Comparison of ENCODE assay signal across 18 cellular contexts in the genomic region with DNA sequence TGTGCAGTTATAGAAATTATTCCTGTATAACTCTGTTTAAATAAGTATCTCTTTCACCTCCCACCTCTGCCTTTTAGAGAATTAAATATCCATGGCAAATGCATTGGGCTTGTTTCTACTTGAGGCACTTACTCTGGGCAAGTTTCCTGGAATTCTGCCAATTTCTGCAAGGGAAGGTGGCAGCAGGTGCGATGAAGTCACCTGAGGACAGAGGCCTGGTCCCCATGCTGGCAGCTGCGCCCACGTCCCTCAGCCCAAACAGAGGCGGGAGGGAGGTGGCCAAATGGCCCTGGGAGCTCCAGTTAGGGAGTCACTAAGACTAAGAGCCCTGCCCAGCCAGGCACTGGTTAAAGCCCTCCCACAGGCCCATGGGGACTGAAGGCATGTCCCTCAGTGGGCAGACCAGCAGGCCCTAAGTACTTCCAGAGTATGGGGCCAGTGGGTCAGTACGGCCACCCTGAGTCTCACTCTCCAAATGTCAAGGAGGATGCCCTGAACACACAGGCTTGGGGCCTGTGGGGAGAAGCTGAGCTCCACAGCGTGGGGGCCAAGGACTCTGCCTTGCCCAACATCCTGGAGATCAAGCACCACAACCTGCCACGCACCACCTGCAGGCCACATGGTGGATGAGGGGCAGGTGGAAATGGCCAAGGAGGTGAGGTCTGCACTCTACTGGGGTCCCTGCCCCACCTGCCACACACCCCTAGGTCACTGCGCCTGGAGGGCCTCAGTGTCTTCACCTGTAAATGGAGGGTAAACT. TPM values are rescaled to one million over a fixed set of nuclear protein-coding genes. Genes with fewer than 3 reads are reported as not detected.
DNase-seq lines count a peak whose midpoint lies in the region; ATAC-seq and TF ChIP-seq lines count a peak whose summit lies in the region.
"Had no signal": no experiment of that assay in that cellular context is flagged by ENCODE, and none has a peak within 500 bp of the region (broad histone marks: within the 10 kb centered on the region; RNA-seq: fewer than 3 reads in every experiment).

No MANE protein-coding gene starts in this region.

- H3K36me3 ChIP-seq in breast epithelium (no peaks in the 10 kb centered on the region), colonic mucosa (no peaks in the 10 kb centered on the region), upper lobe of right lung (no peaks in the 10 kb centered on the region)
- H3K36me3 ChIP-seq in naive thymus-derived CD4-positive, alpha-beta T cell (ENCODE audit: control insufficient read depth in 2 of 3, insufficient read depth in 3 of 3, low read length in 3 of 3), result no peaks in the 10 kb centered on the region
- H3K36me3 ChIP-seq: gastrocnemius medialis had no signal

- H3K9me3 ChIP-seq in breast epithelium (no peaks in the 10 kb centered on the region), colonic mucosa (no peaks in the 10 kb centered on the region), upper lobe of right lung (no peaks in the 10 kb centered on the region)
- no peaks in the 10 kb centered on the region for H3K9me3 ChIP-seq in naive thymus-derived CD4-positive, alpha-beta T cell (ENCODE audit: control insufficient read depth in 2 of 3, low read length in 3 of 3)
- H3K9me3 ChIP-seq: gastrocnemius medialis had no signal

- CTCF ChIA-PET in MCF 10A (lab: Yijun Ruan, JAX), result interaction anchor here (0.6 to 3.7 kb wide), 4 partner anchors 11 to 31 kb away, joined by 3 to 26 read pairs (median 4); no protein-coding TSS in a partner anchor
- CTCF ChIA-PET in naive thymus-derived CD4-positive, alpha-beta T cell (lab: Charles Lee), result interaction anchor here (0.5 kb wide), 1 partner anchor 520 kb away, joined by 3 read pairs; no protein-coding TSS in a partner anchor

- H3K4me1 ChIP-seq in breast epithelium (no peaks in the 10 kb centered on the region), colonic mucosa (no peaks in the 10 kb centered on the region), upper lobe of right lung (no peaks in the 10 kb centered on the region)
- no peaks in the 10 kb centered on the region for H3K4me1 ChIP-seq in naive thymus-derived CD4-positive, alpha-beta T cell (ENCODE audit: control insufficient read depth in 2 of 2, insufficient read depth in 2 of 2, low read length in 2 of 2)
- H3K4me1 ChIP-seq: gastrocnemius medialis had no signal

- no peak overlapping the region for H3K27ac ChIP-seq in breast epithelium
- no peak overlapping the region for H3K27ac ChIP-seq in colonic mucosa
- no peak overlapping the region for H3K27ac ChIP-seq in upper lobe of right lung
- no peak overlapping the region for H3K27ac ChIP-seq in naive thymus-derived CD4-positive, alpha-beta T cell (ENCODE audit: low read depth, low read length)
- H3K27ac ChIP-seq: gastrocnemius medialis, PC-9 had no signal

- H3K27ac Mint-ChIP-seq in MCF 10A (ENCODE audit: low read depth, unreplicated experiment), result no peak overlapping the region
- no peak overlapping the region for H3K27ac Mint-ChIP-seq in stimulated activated naive B cell treated with anti-CD40 and anti-IgM and Interleukin-4, amounts not matched to agents 10 μg/mL and 1 μg/mL and 100 μg/mL, for 72 hours
- H3K27ac Mint-ChIP-seq in naive thymus-derived CD4-positive, alpha-beta T cell, result no peak overlapping the region
- H3K27ac Mint-ChIP-seq: activated CD4-positive, alpha-beta T cell treated with anti-CD3 and anti-CD28 coated beads for 36 hours; activated naive CD8-positive, alpha-beta T cell treated with anti-CD3 and anti-CD28 coated beads, Interleukin-2, amount 10 ng/mL, durations not matched to agents 7 days and 5 days; endodermal cell; T-cell had no signal

- intact Hi-C loops in MCF 10A (cut with micrococcal nuclease) (no loop called here), breast epithelium (cut with DNase I; ENCODE audit: low total_unique reads) (no loop called here), colonic mucosa (cut with DNase I) (no loop called here), upper lobe of right lung (cut with DNase I) (no loop called here)
- intact Hi-C loops in naive thymus-derived CD4-positive, alpha-beta T cell (cut with micrococcal nuclease), result no loop called here

- no peak for TF ChIP-seq POLR2A in breast epithelium (IDR thresholded peaks at IDR 0.05)

- no peaks in the 10 kb centered on the region for H3K27me3 ChIP-seq in breast epithelium
- H3K27me3 ChIP-seq in colonic mucosa, result no peaks in the 10 kb centered on the region
- H3K27me3 ChIP-seq in upper lobe of right lung, result no peaks in the 10 kb centered on the region
- no peaks in the 10 kb centered on the region for H3K27me3 ChIP-seq in naive thymus-derived CD4-positive, alpha-beta T cell (ENCODE audit: control insufficient read depth in 2 of 2, insufficient read depth in 2 of 2, low read length in 2 of 2)
- H3K27me3 ChIP-seq: gastrocnemius medialis had no signal

- peaks cover 5% of the 10 kb centered on the region for H3K36me3 Mint-ChIP-seq in MCF 10A (ENCODE audit: insufficient read depth, unreplicated experiment)
- no peaks in the 10 kb centered on the region for H3K36me3 Mint-ChIP-seq in stimulated activated naive B cell treated with anti-CD40 and anti-IgM and Interleukin-4, amounts not matched to agents 10 μg/mL and 1 μg/mL and 100 μg/mL, for 72 hours
- H3K36me3 Mint-ChIP-seq in naive thymus-derived CD4-positive, alpha-beta T cell, result peaks cover 0 to 4% (median 0%) of the 10 kb centered on the region in 5 donors
- H3K36me3 Mint-ChIP-seq: immature natural killer cell, T-cell had no signal

- H3K4me3 ChIP-seq in breast epithelium, result no peak overlapping the region
- H3K4me3 ChIP-seq in colonic mucosa, result no peak overlapping the region
- no peak overlapping the region for H3K4me3 ChIP-seq in upper lobe of right lung
- H3K4me3 ChIP-seq in naive thymus-derived CD4-positive, alpha-beta T cell (ENCODE audit: low read length), result no peak overlapping the region
- H3K4me3 ChIP-seq: gastrocnemius medialis, PC-9 had no signal

- H3K9ac ChIP-seq in colonic mucosa (ENCODE audit: low read depth in 2 of 2, low read length in 2 of 2), result no peak overlapping the region

- POLR2A ChIA-PET in MCF 10A (lab: Yijun Ruan, JAX), result interaction anchor here (10.1 kb wide), 1 partner anchor 10 kb away, joined by 128 read pairs; no protein-coding TSS in a partner anchor
- POLR2A ChIA-PET in naive thymus-derived CD4-positive, alpha-beta T cell (lab: Charles Lee), result no interaction called here

- no peaks in the 10 kb centered on the region for H3K4me1 Mint-ChIP-seq in MCF 10A (ENCODE audit: insufficient read depth, unreplicated experiment)
- peaks cover 0 to 2% of the 10 kb centered on the region in 2 donors for H3K4me1 Mint-ChIP-seq in stimulated activated naive B cell treated with anti-CD40 and anti-IgM and Interleukin-4, amounts not matched to agents 10 μg/mL and 1 μg/mL and 100 μg/mL, for 72 hours
- peaks cover 0 to 11% (median 0%) of the 10 kb centered on the region in 7 donors for H3K4me1 Mint-ChIP-seq in naive thymus-derived CD4-positive, alpha-beta T cell
- H3K4me1 Mint-ChIP-seq: activated CD4-positive, alpha-beta T cell treated with anti-CD3 and anti-CD28 coated beads for 36 hours; endodermal cell had no signal

- H3K9me3 Mint-ChIP-seq in MCF 10A (ENCODE audit: unreplicated experiment), result no peaks in the 10 kb centered on the region
- no peaks in the 10 kb centered on the region for H3K9me3 Mint-ChIP-seq in stimulated activated naive B cell treated with anti-CD40 and anti-IgM and Interleukin-4, amounts not matched to agents 10 μg/mL and 1 μg/mL and 100 μg/mL, for 72 hours
- H3K9me3 Mint-ChIP-seq in naive thymus-derived CD4-positive, alpha-beta T cell, result no peaks in the 10 kb centered on the region
- H3K9me3 Mint-ChIP-seq: activated naive CD8-positive, alpha-beta T cell treated with anti-CD3 and anti-CD28 coated beads, Interleukin-2, amount 10 ng/mL, durations not matched to agents 7 days and 5 days; immature natural killer cell; T-cell had no signal

- peak; percentile 22 for ATAC-seq in upper lobe of right lung
- no peak for ATAC-seq in stimulated activated naive B cell treated with anti-CD40 and anti-IgM and Interleukin-4, amounts not matched to agents 10 μg/mL and 1 μg/mL and 100 μg/mL, for 72 hours (replicated peaks)
- no peak for ATAC-seq in naive thymus-derived CD4-positive, alpha-beta T cell
- ATAC-seq: activated CD4-positive, alpha-beta T cell treated with anti-CD3 and anti-CD28 coated beads for 36 hours; gastrocnemius medialis; T-cell had no signal

- DNase-seq in MCF 10A (ENCODE audit: unreplicated experiment) (peak; percentile 63), breast epithelium (ENCODE audit: low spot score in 2 of 2) (no peak), NCI-H510A treated with DMSO at 0.1 percent for 48 hours (lab: John Stamatoyannopoulos, UW) (peak; percentile 99), colonic mucosa (peak; percentile 53), upper lobe of right lung (no peak)
- DNase-seq in stimulated activated naive B cell treated with anti-CD40 and anti-IgM and Interleukin-4, amounts not matched to agents 10 μg/mL and 1 μg/mL and 100 μg/mL, for 72 hours, result no peak
- no peak for DNase-seq in naive thymus-derived CD4-positive, alpha-beta T cell
- DNase-seq in activated CD4-positive, CD25-positive, alpha-beta regulatory T cell treated with anti-CD3 and anti-CD28 coated beads, Interleukin-2, amount 50 U/mL, for 72 hours, result no peak
- DNase-seq: activated CD4-positive, alpha-beta T cell treated with anti-CD3 and anti-CD28 coated beads for 36 hours; activated naive CD8-positive, alpha-beta T cell treated with anti-CD3 and anti-CD28 coated beads, Interleukin-2, amount 10 ng/mL, durations not matched to agents 7 days and 5 days; activated T-cell treated with anti-CD3 and anti-CD28 coated beads, Interleukin-2, amount 50 U/mL, for 1 hour; central memory CD4-positive, alpha-beta T cell; endodermal cell; gastrocnemius medialis; immature natural killer cell; NCI-H1092 treated with DMSO at 0.1 percent for 48 hours; PC-9; T-cell had no signal

- BruUV-seq in MCF 10A (replicated peaks; lab: Mats Ljungman, UMichigan), result no TSS peak

- H3K27me3 Mint-ChIP-seq in MCF 10A (ENCODE audit: insufficient read depth, unreplicated experiment), result no peaks in the 10 kb centered on the region
- H3K27me3 Mint-ChIP-seq in stimulated activated naive B cell treated with anti-CD40 and anti-IgM and Interleukin-4, amounts not matched to agents 10 μg/mL and 1 μg/mL and 100 μg/mL, for 72 hours, result no peaks in the 10 kb centered on the region
- H3K27me3 Mint-ChIP-seq in naive thymus-derived CD4-positive, alpha-beta T cell, result no peaks in the 10 kb centered on the region
- H3K27me3 Mint-ChIP-seq: activated CD4-positive, alpha-beta T cell treated with anti-CD3 and anti-CD28 coated beads for 36 hours; activated naive CD8-positive, alpha-beta T cell treated with anti-CD3 and anti-CD28 coated beads, Interleukin-2, amount 10 ng/mL, durations not matched to agents 7 days and 5 days; T-cell had no signal

- TF ChIP-seq CTCF in MCF 10A (IDR thresholded peaks at IDR 0.05; ENCODE audit: unreplicated experiment), result no peak
- TF ChIP-seq CTCF in breast epithelium (IDR thresholded peaks at IDR 0.05), result no peak
- no peak for TF ChIP-seq CTCF in colonic mucosa (IDR thresholded peaks at IDR 0.05)
- TF ChIP-seq CTCF in upper lobe of right lung (IDR thresholded peaks at IDR 0.05), result no peak

- H3K4me3 Mint-ChIP-seq in MCF 10A (ENCODE audit: unreplicated experiment), result no peak overlapping the region
- no peak overlapping the region for H3K4me3 Mint-ChIP-seq in stimulated activated naive B cell treated with anti-CD40 and anti-IgM and Interleukin-4, amounts not matched to agents 10 μg/mL and 1 μg/mL and 100 μg/mL, for 72 hours
- no peak overlapping the region for H3K4me3 Mint-ChIP-seq in naive thymus-derived CD4-positive, alpha-beta T cell
- H3K4me3 Mint-ChIP-seq: activated CD4-positive, alpha-beta T cell treated with anti-CD3 and anti-CD28 coated beads for 36 hours; activated naive CD8-positive, alpha-beta T cell treated with anti-CD3 and anti-CD28 coated beads, Interleukin-2, amount 10 ng/mL, durations not matched to agents 7 days and 5 days; endodermal cell; immature natural killer cell; T-cell had no signal

RNA-seq across cellular contexts. Expression of a gene that starts 19.4 kb away (rescaled TPM):
- 110 and 117 TPM in 2 replicates for total RNA-seq in MCF 10A (2022)
- 10 to 100 TPM in 2 of 3 donors, 1 to 10 TPM in 1; 9.4 to 12.8 (median 11.5) TPM for total RNA-seq in breast epithelium
- total RNA-seq in colonic mucosa, result 100 to 1,000 TPM in 1 of 2 donors, 10 to 100 TPM in 1; 48.7 to 125 TPM
- 22.8 TPM for total RNA-seq in upper lobe of right lung
- total RNA-seq in naive thymus-derived CD4-positive, alpha-beta T cell, result 10 to 100 TPM in 1 of 5 experiments, 1 to 10 TPM in 4; 2.5 to 75.6 (median 3.4) TPM
- polyA plus RNA-seq in naive thymus-derived CD4-positive, alpha-beta T cell, result 1 to 10 TPM; 4.9 to 6.2 TPM

RNA-seq across cellular contexts. Expression of a gene that starts 45.6 kb away (rescaled TPM):
- total RNA-seq in MCF 10A (2022) (5.0 and 7.6 TPM in 2 replicates), breast epithelium (1 to 10 TPM in 2 of 3 donors, not detected in 1; 3.4 to 3.6 TPM), colonic mucosa (10 to 100 TPM; 14.2 to 24.0 TPM), upper lobe of right lung (5.7 TPM)
- total RNA-seq in naive thymus-derived CD4-positive, alpha-beta T cell, result under 1 TPM in 1 of 5 experiments, not detected in 4; 0.56 TPM
- not detected for polyA plus RNA-seq in naive thymus-derived CD4-positive, alpha-beta T cell
- total RNA-seq: endodermal cell had no signal
- polyA plus RNA-seq: immature natural killer cell had no signal

RNA-seq across cellular contexts. Expression of a gene that starts 50.4 kb away (rescaled TPM):
- total RNA-seq in MCF 10A (2022), result 0.68 TPM in 1 of 2 replicates, not detected in the other
- 10 to 100 TPM in 2 of 3 donors, not detected in 1; 10.8 to 11.1 TPM for total RNA-seq in breast epithelium
- total RNA-seq in colonic mucosa, result 10 to 100 TPM; 74.3 to 98.0 TPM
- total RNA-seq in upper lobe of right lung, result 4.3 TPM
- total RNA-seq in naive thymus-derived CD4-positive, alpha-beta T cell, result 1 to 10 TPM in 4 of 5 experiments, under 1 TPM in 1; 0.85 to 2.9 (median 2.3) TPM
- under 1 TPM; 0.40 to 0.60 TPM for polyA plus RNA-seq in naive thymus-derived CD4-positive, alpha-beta T cell
- polyA plus RNA-seq: immature natural killer cell had no signal

Comparison
In these comparisons a context has a peak if more than half of its experiments do, and no peak if none do; other contexts are left out.
1. DNase-seq: peak in MCF 10A (single experiment), NCI-H510A treated with DMSO at 0.1 percent for 48 hours (single experiment) and colonic mucosa (single experiment); none in breast epithelium (0 of 2), upper lobe of right lung (single experiment), stimulated activated naive B cell treated with anti-CD40 and anti-IgM and Interleukin-4, amounts not matched to agents 10 μg/mL and 1 μg/mL and 100 μg/mL, for 72 hours (single experiment), naive thymus-derived CD4-positive, alpha-beta T cell (0 of 9) and activated CD4-positive, CD25-positive, alpha-beta regulatory T cell treated with anti-CD3 and anti-CD28 coated beads, Interleukin-2, amount 50 U/mL, for 72 hours (single experiment).
2. RNA of a gene that starts 50.4 kb away (total RNA-seq): 74.3 to 98.0 TPM in colonic mucosa; 10.8 to 11.1 TPM in breast epithelium, 4.3 TPM in upper lobe of right lung (single experiment), 0.85 to 2.9 TPM in naive thymus-derived CD4-positive, alpha-beta T cell and 0.68 TPM in MCF 10A; every median in the first group is over 4 times any median in the second.